Comparison of ENCODE assay signal across 29 cellular contexts in genomic region chr2:206287197-206287596, GRCh38.
"Had no signal": no experiment of that assay in that cellular context is flagged by ENCODE, and none has a peak within 500 bp of the region (broad histone marks: within the 10 kb centered on the region; RNA-seq: fewer than 3 reads in every experiment).

No MANE protein-coding gene starts in this region.

- H3K4me3 Mint-ChIP-seq: stimulated activated effector memory CD8-positive, alpha-beta T cell treated with anti-CD3 and anti-CD28 coated beads, Interleukin-12 subunit alpha, Interleukin-12 subunit beta, amount 100 ng/mL, for 72 hours; stimulated activated memory B cell treated with anti-CD40 and anti-IgM and Interleukin-4, amounts not matched to agents 10 μg/mL and 1 μg/mL and 100 μg/mL, for 72 hours; stimulated activated naive B cell treated with anti-CD40 and anti-IgM and Interleukin-4, amounts not matched to agents 10 μg/mL and 1 μg/mL and 100 μg/mL, for 72 hours; stimulated activated naive CD8-positive, alpha-beta T cell treated with anti-CD3 and anti-CD28 coated beads, Interleukin-15, amount 100 ng/mL, for 72 hours; stimulated activated naive CD8-positive, alpha-beta T cell treated with anti-CD3 and anti-CD28 coated beads, Interleukin-15, Interleukin-2, amounts not matched to agents 100 ng/mL and 50 ng/mL, for 24 hours; type B pancreatic cell had no signal

- H3K27me3 ChIP-seq: testis, thyroid gland, tibial artery, tibial nerve, upper lobe of left lung, upper lobe of right lung, uterus, vagina had no signal

- H3K4me3 ChIP-seq: stomach, suprapubic skin, testis, thoracic aorta, thyroid gland, tibial artery, tibial nerve, transverse colon, upper lobe of left lung, upper lobe of right lung, uterus, vagina had no signal

- H3K9me3 ChIP-seq: testis, thoracic aorta, thyroid gland, upper lobe of right lung, vagina had no signal

- ATAC-seq: stimulated activated effector memory CD8-positive, alpha-beta T cell treated with anti-CD3 and anti-CD28 coated beads, Interleukin-12 subunit alpha, Interleukin-12 subunit beta, amount 100 ng/mL, for 72 hours; stimulated activated memory B cell treated with anti-CD40 and anti-IgM and Interleukin-4, amounts not matched to agents 10 μg/mL and 1 μg/mL and 100 μg/mL, for 72 hours; stimulated activated naive B cell treated with anti-CD40 and anti-IgM and Interleukin-4, amounts not matched to agents 10 μg/mL and 1 μg/mL and 100 μg/mL, for 72 hours; stimulated activated naive CD8-positive, alpha-beta T cell treated with anti-CD3 and anti-CD28 coated beads, Interleukin-15, amount 100 ng/mL, for 72 hours; stimulated activated naive CD8-positive, alpha-beta T cell treated with anti-CD3 and anti-CD28 coated beads, Interleukin-15, Interleukin-2, amounts not matched to agents 100 U/mL and 50 U/mL, for 24 hours; upper lobe of right lung had no signal

- FAIRE-seq: urothelium cell line had no signal

- H3K4me1 Mint-ChIP-seq: stimulated activated effector memory CD8-positive, alpha-beta T cell treated with anti-CD3 and anti-CD28 coated beads, Interleukin-12 subunit alpha, Interleukin-12 subunit beta, amount 100 ng/mL, for 72 hours; stimulated activated memory B cell treated with anti-CD40 and anti-IgM and Interleukin-4, amounts not matched to agents 10 μg/mL and 1 μg/mL and 100 μg/mL, for 72 hours; stimulated activated naive CD8-positive, alpha-beta T cell treated with anti-CD3 and anti-CD28 coated beads, Interleukin-15, amount 100 ng/mL, for 72 hours had no signal

- H3K27ac Mint-ChIP-seq: stimulated activated effector memory CD8-positive, alpha-beta T cell treated with anti-CD3 and anti-CD28 coated beads, Interleukin-12 subunit alpha, Interleukin-12 subunit beta, amount 100 ng/mL, for 72 hours; stimulated activated memory B cell treated with anti-CD40 and anti-IgM and Interleukin-4, amounts not matched to agents 10 μg/mL and 1 μg/mL and 100 μg/mL, for 72 hours; stimulated activated naive B cell treated with anti-CD40 and anti-IgM and Interleukin-4, amounts not matched to agents 10 μg/mL and 1 μg/mL and 100 μg/mL, for 72 hours; stimulated activated naive CD8-positive, alpha-beta T cell treated with anti-CD3 and anti-CD28 coated beads, Interleukin-15, amount 100 ng/mL, for 72 hours; stimulated activated naive CD8-positive, alpha-beta T cell treated with anti-CD3 and anti-CD28 coated beads, Interleukin-15, Interleukin-2, amounts not matched to agents 100 ng/mL and 50 ng/mL, for 24 hours; type B pancreatic cell had no signal

- H3K36me3 ChIP-seq: thoracic aorta, thyroid gland, transverse colon, upper lobe of left lung, upper lobe of right lung, uterus, vagina had no signal

- H3K27ac ChIP-seq: stomach, suprapubic skin, testis, thoracic aorta, thyroid gland, tibial artery, tibial nerve, transverse colon, upper lobe of left lung, upper lobe of right lung, uterus, vagina had no signal

- DNase-seq: stimulated activated CD4-positive, alpha-beta T cell treated with anti-CD3 and anti-CD28 coated beads, Interleukin-2, amount 100 ng/mL, for 48 hours; stimulated activated CD4-positive, alpha-beta T cell treated with anti-CD3 and anti-CD28 coated beads, Interleukin-4, amount 100 ng/mL, for 1 hour; stimulated activated CD4-positive, alpha-beta T cell treated with anti-CD3 and anti-CD28 coated beads, Interleukin-4, amount 100 ng/mL, for 24 hours; stimulated activated CD4-positive, alpha-beta T cell treated with anti-CD3 and anti-CD28 coated beads, Interleukin-4, amount 100 ng/mL, for 4 hours; stimulated activated CD8-positive, alpha-beta memory T cell treated with anti-CD3 and anti-CD28 coated beads, Interleukin-4, amount 100 ng/mL, for 48 hours; stimulated activated naive B cell treated with anti-CD40 and anti-IgM and Interleukin-4, amounts not matched to agents 10 μg/mL and 1 μg/mL and 100 μg/mL, for 72 hours; stimulated activated naive CD4-positive, alpha-beta T cell; stimulated activated naive CD4-positive, alpha-beta T cell treated with Interleukin-2 at 50 U/mL for 16 hours; stimulated activated naive CD8-positive, alpha-beta T cell treated with anti-CD3 and anti-CD28 coated beads, Interleukin-15, amount 100 ng/mL, for 72 hours; stimulated activated naive CD8-positive, alpha-beta T cell treated with anti-CD3 and anti-CD28 coated beads, Interleukin-15, Interleukin-2, amounts not matched to agents 100 U/mL and 50 U/mL, for 24 hours; stomach; substantia nigra; testis; thyroid gland; tibial artery; transverse colon; trophoblast cell; upper lobe of left lung; upper lobe of right lung; uterus had no signal

- H3K27me3 Mint-ChIP-seq: stimulated activated naive CD8-positive, alpha-beta T cell treated with anti-CD3 and anti-CD28 coated beads, Interleukin-15, amount 100 ng/mL, for 72 hours; type B pancreatic cell had no signal

- H3K4me1 ChIP-seq: stomach, suprapubic skin, testis, thyroid gland, tibial artery, tibial nerve, transverse colon, upper lobe of left lung, upper lobe of right lung, uterus, vagina had no signal
